ENCODE assay signal across 1 cellular context in the genomic region with DNA sequence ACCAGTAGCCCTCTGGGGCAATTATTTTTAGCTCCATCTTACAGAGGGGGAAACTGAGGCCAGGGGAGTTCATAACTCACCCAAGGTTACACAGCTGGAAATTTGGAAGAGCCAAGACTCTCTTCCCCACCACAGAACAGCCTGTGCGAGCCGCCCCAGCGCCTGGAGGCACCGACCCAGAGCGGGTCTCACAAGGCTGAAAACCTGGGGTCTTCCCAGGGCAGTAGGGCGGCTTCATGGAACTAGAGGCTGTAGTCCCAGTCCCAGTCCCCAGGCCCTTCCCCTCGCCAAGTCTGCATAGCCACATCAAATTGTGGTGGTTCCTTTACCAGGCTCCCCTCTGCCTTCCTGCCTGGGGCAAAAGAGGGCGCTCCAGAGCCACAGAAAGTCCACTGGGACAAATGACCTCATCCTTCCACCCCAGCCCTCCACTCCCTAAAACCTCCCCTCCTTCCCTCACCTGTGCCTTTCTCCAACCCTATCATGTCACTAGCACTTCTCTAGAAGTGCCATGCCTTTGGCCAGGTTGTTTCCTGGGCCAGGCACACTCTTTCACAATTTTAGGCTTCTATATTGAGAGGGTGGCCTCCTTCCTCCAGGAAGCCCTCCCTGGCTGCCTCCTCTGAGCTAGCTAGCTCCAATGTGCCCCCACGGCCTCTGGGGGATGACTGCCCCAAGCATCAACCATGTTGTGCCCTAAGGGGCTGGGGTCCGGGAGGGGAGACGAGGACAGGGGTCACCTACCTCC.
A peak's percentile ranks its signal among the peaks of the same experiment; 100 is the strongest.
TF ChIP-seq lines count a peak whose summit lies in the region.

No MANE protein-coding gene starts in this region.

TF ChIP-seq in HepG2, 621 proteins besides CTCF, POLR2A, EP300 and RAD21 (continued from another document):
- TF ChIP-seq, protein P1, sequence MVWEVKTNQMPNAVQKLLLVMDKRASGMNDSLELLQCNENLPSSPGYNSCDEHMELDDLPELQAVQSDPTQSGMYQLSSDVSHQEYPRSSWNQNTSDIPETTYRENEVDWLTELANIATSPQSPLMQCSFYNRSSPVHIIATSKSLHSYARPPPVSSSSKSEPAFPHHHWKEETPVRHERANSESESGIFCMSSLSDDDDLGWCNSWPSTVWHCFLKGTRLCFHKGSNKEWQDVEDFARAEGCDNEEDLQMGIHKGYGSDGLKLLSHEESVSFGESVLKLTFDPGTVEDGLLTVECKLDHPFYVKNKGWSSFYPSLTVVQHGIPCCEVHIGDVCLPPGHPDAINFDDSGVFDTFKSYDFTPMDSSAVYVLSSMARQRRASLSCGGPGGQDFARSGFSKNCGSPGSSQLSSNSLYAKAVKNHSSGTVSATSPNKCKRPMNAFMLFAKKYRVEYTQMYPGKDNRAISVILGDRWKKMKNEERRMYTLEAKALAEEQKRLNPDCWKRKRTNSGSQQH (CRISPR knock-in tag; IDR thresholded peaks at IDR 0.05; ENCODE audit: low read depth), result peak; percentile 11; the same call in 1 of the 2 replicates
- TF ChIP-seq ZNF180 (CRISPR knock-in tag; IDR thresholded peaks at IDR 0.05; ENCODE audit: borderline replicate concordance, low read depth), result no peak
- TF ChIP-seq, protein P2, sequence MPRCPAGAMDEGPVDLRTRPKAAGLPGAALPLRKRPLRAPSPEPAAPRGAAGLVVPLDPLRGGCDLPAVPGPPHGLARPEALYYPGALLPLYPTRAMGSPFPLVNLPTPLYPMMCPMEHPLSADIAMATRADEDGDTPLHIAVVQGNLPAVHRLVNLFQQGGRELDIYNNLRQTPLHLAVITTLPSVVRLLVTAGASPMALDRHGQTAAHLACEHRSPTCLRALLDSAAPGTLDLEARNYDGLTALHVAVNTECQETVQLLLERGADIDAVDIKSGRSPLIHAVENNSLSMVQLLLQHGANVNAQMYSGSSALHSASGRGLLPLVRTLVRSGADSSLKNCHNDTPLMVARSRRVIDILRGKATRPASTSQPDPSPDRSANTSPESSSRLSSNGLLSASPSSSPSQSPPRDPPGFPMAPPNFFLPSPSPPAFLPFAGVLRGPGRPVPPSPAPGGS (CRISPR knock-in tag; IDR thresholded peaks at IDR 0.05), result 0 out of 2 replicates have a peak, but pooled peaks have one; percentile 2
- TF ChIP-seq STAT5B (CRISPR knock-in tag; IDR thresholded peaks at IDR 0.05), result no peak
- 0 out of 2 replicates have a peak, but pooled peaks have one; percentile 25 for TF ChIP-seq ZFP37 (CRISPR knock-in tag; IDR thresholded peaks at IDR 0.05; ENCODE audit: borderline replicate concordance)
- TF ChIP-seq GPN1 (CRISPR knock-in tag; IDR thresholded peaks at IDR 0.05; ENCODE audit: borderline replicate concordance), result 0 out of 2 replicates have a peak, but pooled peaks have one; percentile 31
- TF ChIP-seq FOXO1 (CRISPR knock-in tag; IDR thresholded peaks at IDR 0.05), result no peak
- TF ChIP-seq ZNF75D (CRISPR knock-in tag; IDR thresholded peaks at IDR 0.05; ENCODE audit: borderline replicate concordance), result no peak
- TF ChIP-seq, protein P3, sequence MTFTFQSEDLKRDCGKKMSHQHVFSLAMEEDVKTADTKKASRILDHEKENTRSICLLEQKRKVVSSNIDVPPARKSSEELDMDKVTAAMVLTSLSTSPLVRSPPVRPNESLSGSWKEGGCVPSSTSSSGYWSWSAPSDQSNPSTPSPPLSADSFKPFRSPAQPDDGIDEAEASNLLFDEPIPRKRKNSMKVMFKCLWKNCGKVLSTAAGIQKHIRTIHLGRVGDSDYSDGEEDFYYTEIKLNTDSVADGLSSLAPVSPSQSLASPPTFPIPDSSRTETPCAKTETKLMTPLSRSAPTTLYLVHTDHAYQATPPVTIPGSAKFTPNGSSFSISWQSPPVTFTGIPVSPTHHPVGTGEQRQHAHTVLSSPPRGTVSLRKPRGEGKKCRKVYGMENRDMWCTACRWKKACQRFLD (CRISPR knock-in tag; IDR thresholded peaks at IDR 0.05; ENCODE audit: borderline replicate concordance), result peak; percentile 51; the same call in 1 of the 2 replicates
- TF ChIP-seq STAG1 (CRISPR knock-in tag; IDR thresholded peaks at IDR 0.05), result peak; percentile 81
- no peak for TF ChIP-seq HNRNPUL1 (IDR thresholded peaks at IDR 0.05; ENCODE audit: low read depth, low read length)
- TF ChIP-seq SSRP1 (CRISPR knock-in tag; IDR thresholded peaks at IDR 0.05), result peak; percentile 97
- TF ChIP-seq ATRX (CRISPR knock-in tag; IDR thresholded peaks at IDR 0.05; ENCODE audit: borderline replicate concordance), result no peak
- TF ChIP-seq ZNF557 (CRISPR knock-in tag; IDR thresholded peaks at IDR 0.05), result 0 out of 2 replicates have a peak, but pooled peaks have one; percentile 20
- TF ChIP-seq ZNF776 (CRISPR knock-in tag; IDR thresholded peaks at IDR 0.05), result peak; percentile 58; the same call in 1 of the 2 replicates
- peak; percentile 43 for TF ChIP-seq ZNF781 (CRISPR knock-in tag; IDR thresholded peaks at IDR 0.05; ENCODE audit: borderline replicate concordance, not compliant biosample characterization)
- TF ChIP-seq ADNP (CRISPR knock-in tag; IDR thresholded peaks at IDR 0.05), result peak; percentile 50; the same call in 1 of the 2 replicates
- TF ChIP-seq, protein P4, sequence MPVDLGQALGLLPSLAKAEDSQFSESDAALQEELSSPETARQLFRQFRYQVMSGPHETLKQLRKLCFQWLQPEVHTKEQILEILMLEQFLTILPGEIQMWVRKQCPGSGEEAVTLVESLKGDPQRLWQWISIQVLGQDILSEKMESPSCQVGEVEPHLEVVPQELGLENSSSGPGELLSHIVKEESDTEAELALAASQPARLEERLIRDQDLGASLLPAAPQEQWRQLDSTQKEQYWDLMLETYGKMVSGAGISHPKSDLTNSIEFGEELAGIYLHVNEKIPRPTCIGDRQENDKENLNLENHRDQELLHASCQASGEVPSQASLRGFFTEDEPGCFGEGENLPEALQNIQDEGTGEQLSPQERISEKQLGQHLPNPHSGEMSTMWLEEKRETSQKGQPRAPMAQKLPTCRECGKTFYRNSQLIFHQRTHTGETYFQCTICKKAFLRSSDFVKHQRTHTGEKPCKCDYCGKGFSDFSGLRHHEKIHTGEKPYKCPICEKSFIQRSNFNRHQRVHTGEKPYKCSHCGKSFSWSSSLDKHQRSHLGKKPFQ (CRISPR knock-in tag; IDR thresholded peaks at IDR 0.05; ENCODE audit: insufficient replicate concordance), result peak; percentile 43
- TF ChIP-seq ZNF552 (CRISPR knock-in tag; IDR thresholded peaks at IDR 0.05; ENCODE audit: borderline replicate concordance), result no peak
- no peak for TF ChIP-seq EHMT2 (IDR thresholded peaks at IDR 0.05; ENCODE audit: borderline replicate concordance, low read depth, low read length)
- 0 out of 2 replicates have a peak, but pooled peaks have one; percentile 2 for TF ChIP-seq NFKBIZ (CRISPR knock-in tag; IDR thresholded peaks at IDR 0.05)
- TF ChIP-seq, protein P5, sequence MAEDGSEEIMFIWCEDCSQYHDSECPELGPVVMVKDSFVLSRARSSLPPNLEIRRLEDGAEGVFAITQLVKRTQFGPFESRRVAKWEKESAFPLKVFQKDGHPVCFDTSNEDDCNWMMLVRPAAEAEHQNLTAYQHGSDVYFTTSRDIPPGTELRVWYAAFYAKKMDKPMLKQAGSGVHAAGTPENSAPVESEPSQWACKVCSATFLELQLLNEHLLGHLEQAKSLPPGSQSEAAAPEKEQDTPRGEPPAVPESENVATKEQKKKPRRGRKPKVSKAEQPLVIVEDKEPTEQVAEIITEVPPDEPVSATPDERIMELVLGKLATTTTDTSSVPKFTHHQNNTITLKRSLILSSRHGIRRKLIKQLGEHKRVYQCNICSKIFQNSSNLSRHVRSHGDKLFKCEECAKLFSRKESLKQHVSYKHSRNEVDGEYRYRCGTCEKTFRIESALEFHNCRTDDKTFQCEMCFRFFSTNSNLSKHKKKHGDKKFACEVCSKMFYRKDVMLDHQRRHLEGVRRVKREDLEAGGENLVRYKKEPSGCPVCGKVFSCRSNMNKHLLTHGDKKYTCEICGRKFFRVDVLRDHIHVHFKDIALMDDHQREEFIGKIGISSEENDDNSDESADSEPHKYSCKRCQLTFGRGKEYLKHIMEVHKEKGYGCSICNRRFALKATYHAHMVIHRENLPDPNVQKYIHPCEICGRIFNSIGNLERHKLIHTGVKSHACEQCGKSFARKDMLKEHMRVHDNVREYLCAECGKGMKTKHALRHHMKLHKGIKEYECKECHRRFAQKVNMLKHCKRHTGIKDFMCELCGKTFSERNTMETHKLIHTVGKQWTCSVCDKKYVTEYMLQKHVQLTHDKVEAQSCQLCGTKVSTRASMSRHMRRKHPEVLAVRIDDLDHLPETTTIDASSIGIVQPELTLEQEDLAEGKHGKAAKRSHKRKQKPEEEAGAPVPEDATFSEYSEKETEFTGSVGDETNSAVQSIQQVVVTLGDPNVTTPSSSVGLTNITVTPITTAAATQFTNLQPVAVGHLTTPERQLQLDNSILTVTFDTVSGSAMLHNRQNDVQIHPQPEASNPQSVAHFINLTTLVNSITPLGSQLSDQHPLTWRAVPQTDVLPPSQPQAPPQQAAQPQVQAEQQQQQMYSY (CRISPR knock-in tag; IDR thresholded peaks at IDR 0.05), result 0 out of 2 replicates have a peak, but pooled peaks have one; percentile 30
- TF ChIP-seq ZNF24 (IDR thresholded peaks at IDR 0.05), result 0 out of 2 replicates have a peak, but pooled peaks have one; percentile 15
- no peak for TF ChIP-seq GTF3A (CRISPR knock-in tag; conservative IDR thresholded peaks at IDR 0.05)
- TF ChIP-seq SMAD3 (CRISPR knock-in tag; IDR thresholded peaks at IDR 0.05), result no peak
- no peak for TF ChIP-seq FLYWCH1 (CRISPR knock-in tag; IDR thresholded peaks at IDR 0.05)
- TF ChIP-seq, protein P6, sequence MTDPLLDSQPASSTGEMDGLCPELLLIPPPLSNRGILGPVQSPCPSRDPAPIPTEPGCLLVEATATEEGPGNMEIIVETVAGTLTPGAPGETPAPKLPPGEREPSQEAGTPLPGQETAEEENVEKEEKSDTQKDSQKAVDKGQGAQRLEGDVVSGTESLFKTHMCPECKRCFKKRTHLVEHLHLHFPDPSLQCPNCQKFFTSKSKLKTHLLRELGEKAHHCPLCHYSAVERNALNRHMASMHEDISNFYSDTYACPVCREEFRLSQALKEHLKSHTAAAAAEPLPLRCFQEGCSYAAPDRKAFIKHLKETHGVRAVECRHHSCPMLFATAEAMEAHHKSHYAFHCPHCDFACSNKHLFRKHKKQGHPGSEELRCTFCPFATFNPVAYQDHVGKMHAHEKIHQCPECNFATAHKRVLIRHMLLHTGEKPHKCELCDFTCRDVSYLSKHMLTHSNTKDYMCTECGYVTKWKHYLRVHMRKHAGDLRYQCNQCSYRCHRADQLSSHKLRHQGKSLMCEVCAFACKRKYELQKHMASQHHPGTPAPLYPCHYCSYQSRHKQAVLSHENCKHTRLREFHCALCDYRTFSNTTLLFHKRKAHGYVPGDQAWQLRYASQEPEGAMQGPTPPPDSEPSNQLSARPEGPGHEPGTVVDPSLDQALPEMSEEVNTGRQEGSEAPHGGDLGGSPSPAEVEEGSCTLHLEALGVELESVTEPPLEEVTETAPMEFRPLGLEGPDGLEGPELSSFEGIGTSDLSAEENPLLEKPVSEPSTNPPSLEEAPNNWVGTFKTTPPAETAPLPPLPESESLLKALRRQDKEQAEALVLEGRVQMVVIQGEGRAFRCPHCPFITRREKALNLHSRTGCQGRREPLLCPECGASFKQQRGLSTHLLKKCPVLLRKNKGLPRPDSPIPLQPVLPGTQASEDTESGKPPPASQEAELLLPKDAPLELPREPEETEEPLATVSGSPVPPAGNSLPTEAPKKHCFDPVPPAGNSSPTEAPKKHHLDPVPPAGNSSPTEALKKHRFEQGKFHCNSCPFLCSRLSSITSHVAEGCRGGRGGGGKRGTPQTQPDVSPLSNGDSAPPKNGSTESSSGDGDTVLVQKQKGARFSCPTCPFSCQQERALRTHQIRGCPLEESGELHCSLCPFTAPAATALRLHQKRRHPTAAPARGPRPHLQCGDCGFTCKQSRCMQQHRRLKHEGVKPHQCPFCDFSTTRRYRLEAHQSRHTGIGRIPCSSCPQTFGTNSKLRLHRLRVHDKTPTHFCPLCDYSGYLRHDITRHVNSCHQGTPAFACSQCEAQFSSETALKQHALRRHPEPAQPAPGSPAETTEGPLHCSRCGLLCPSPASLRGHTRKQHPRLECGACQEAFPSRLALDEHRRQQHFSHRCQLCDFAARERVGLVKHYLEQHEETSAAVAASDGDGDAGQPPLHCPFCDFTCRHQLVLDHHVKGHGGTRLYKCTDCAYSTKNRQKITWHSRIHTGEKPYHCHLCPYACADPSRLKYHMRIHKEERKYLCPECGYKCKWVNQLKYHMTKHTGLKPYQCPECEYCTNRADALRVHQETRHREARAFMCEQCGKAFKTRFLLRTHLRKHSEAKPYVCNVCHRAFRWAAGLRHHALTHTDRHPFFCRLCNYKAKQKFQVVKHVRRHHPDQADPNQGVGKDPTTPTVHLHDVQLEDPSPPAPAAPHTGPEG (CRISPR knock-in tag; IDR thresholded peaks at IDR 0.05), result peak; percentile 62
- no peak for TF ChIP-seq ZNF432 (CRISPR knock-in tag; IDR thresholded peaks at IDR 0.05; ENCODE audit: borderline replicate concordance)
- no peak for TF ChIP-seq RBFOX2 (IDR thresholded peaks at IDR 0.05; ENCODE audit: low read depth, low read length)
- TF ChIP-seq, protein P7, sequence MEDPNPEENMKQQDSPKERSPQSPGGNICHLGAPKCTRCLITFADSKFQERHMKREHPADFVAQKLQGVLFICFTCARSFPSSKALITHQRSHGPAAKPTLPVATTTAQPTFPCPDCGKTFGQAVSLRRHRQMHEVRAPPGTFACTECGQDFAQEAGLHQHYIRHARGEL (CRISPR knock-in tag; IDR thresholded peaks at IDR 0.05), result peak; percentile 55; the same call in 1 of the 2 replicates
- peak; percentile 4; the same call in 1 of the 2 replicates for TF ChIP-seq GFI1 (CRISPR knock-in tag; IDR thresholded peaks at IDR 0.05; ENCODE audit: borderline replicate concordance)
- peak; percentile 37; the same call in 1 of the 2 replicates for TF ChIP-seq NKX3-1 (CRISPR knock-in tag; IDR thresholded peaks at IDR 0.05)
